ENCODE assay signal across 35 cellular contexts in genomic region chr22:33798401-33798800, GRCh38.
"Had no signal": no experiment of that assay in that cellular context is flagged by ENCODE, and none has a peak within 500 bp of the region (broad histone marks: within the 10 kb centered on the region; RNA-seq: fewer than 3 reads in every experiment).

No MANE protein-coding gene starts in this region.

- H3K4me3 ChIP-seq: ascending aorta had no signal

- H3K4me1 Mint-ChIP-seq: activated CD4-positive, alpha-beta memory T cell treated with anti-CD3 and anti-CD28 coated beads, Interleukin-2, amount 10 ng/mL, durations not matched to agents 7 days and 5 days; activated CD4-positive, alpha-beta T cell treated with anti-CD3 and anti-CD28 coated beads for 36 hours; activated CD4-positive, alpha-beta T cell treated with anti-CD3 and anti-CD28 coated beads, Interleukin-2, amount 10 ng/mL, durations not matched to agents 7 days and 5 days; activated naive CD8-positive, alpha-beta T cell treated with anti-CD3 and anti-CD28 coated beads for 36 hours; activated T-helper 17 cell treated with anti-CD3 and anti-CD28 coated beads, Interleukin-2, amount 50 U/mL, for 72 hours had no signal

- H3K27ac Mint-ChIP-seq: activated CD4-positive, alpha-beta memory T cell treated with anti-CD3 and anti-CD28 coated beads, Interleukin-2, amount 10 ng/mL, durations not matched to agents 7 days and 5 days; activated CD4-positive, alpha-beta T cell treated with anti-CD3 and anti-CD28 coated beads for 36 hours; activated CD4-positive, alpha-beta T cell treated with anti-CD3 and anti-CD28 coated beads, Interleukin-2, amount 10 ng/mL, durations not matched to agents 7 days and 5 days; activated CD8-positive, alpha-beta T cell treated with anti-CD3 and anti-CD28 coated beads, Interleukin-2, amount 10 ng/mL, durations not matched to agents 7 days and 5 days; activated naive CD4-positive, alpha-beta T cell treated with anti-CD3 and anti-CD28 coated beads for 36 hours; activated naive CD4-positive, alpha-beta T cell treated with anti-CD3 and anti-CD28 coated beads, Interleukin-2, amount 50 U/mL, for 72 hours; activated naive CD8-positive, alpha-beta T cell treated with anti-CD3 and anti-CD28 coated beads for 36 hours; activated T-cell treated with anti-CD3 and anti-CD28 coated beads, Interleukin-2, amount 50 U/mL, for 72 hours; activated T-helper 1 cell treated with anti-CD3 and anti-CD28 coated beads, Interleukin-12 subunit alpha, Interleukin-12 subunit beta, Interleukin-2, Interleukin-4 antibody, amounts not matched to agents 30 ng/mL and 10 ng/mL and 1 ng/mL, durations not matched to agents 14 hours and 24 hours and 36 hours; activated T-helper 17 cell treated with anti-CD3 and anti-CD28 coated beads, Interleukin-2, amount 50 U/mL, for 72 hours; brain; T-helper 1 cell treated with Interleukin-12 subunit alpha and Interleukin-12 subunit beta and Interleukin-4 antibody, amounts not matched to agents 30 μg/mL and 1 μg/mL, for 36 hours; T-helper 2 cell treated with Interferon-gamma antibody and Interleukin-4, amounts not matched to agents 5 μg/mL and 100 μg/mL, for 36 hours had no signal

- H3K4me3 Mint-ChIP-seq: activated CD4-positive, alpha-beta memory T cell treated with anti-CD3 and anti-CD28 coated beads, Interleukin-2, amount 10 ng/mL, durations not matched to agents 7 days and 5 days; activated CD4-positive, alpha-beta T cell treated with anti-CD3 and anti-CD28 coated beads for 36 hours; activated CD4-positive, alpha-beta T cell treated with anti-CD3 and anti-CD28 coated beads, Interleukin-2, amount 10 ng/mL, durations not matched to agents 7 days and 5 days; activated CD8-positive, alpha-beta T cell treated with anti-CD3 and anti-CD28 coated beads, Interleukin-2, amount 10 ng/mL, durations not matched to agents 7 days and 5 days; activated naive CD4-positive, alpha-beta T cell treated with anti-CD3 and anti-CD28 coated beads for 36 hours; activated naive CD8-positive, alpha-beta T cell treated with anti-CD3 and anti-CD28 coated beads for 36 hours; activated T-cell treated with anti-CD3 and anti-CD28 coated beads, Interleukin-2, amount 50 U/mL, for 4 hours; activated T-cell treated with anti-CD3 and anti-CD28 coated beads, Interleukin-2, amount 50 U/mL, for 72 hours; activated T-helper 1 cell treated with anti-CD3 and anti-CD28 coated beads, Interleukin-12 subunit alpha, Interleukin-12 subunit beta, Interleukin-2, Interleukin-4 antibody, amounts not matched to agents 30 ng/mL and 10 ng/mL and 1 ng/mL, durations not matched to agents 14 hours and 24 hours and 36 hours; activated T-helper 17 cell treated with anti-CD3 and anti-CD28 coated beads, Interleukin-2, amount 50 U/mL, for 72 hours; brain; T-helper 1 cell treated with Interleukin-12 subunit alpha and Interleukin-12 subunit beta and Interleukin-4 antibody, amounts not matched to agents 30 μg/mL and 1 μg/mL, for 36 hours; T-helper 2 cell treated with Interferon-gamma antibody and Interleukin-4, amounts not matched to agents 5 μg/mL and 100 μg/mL, for 36 hours had no signal

- H3K36me3 ChIP-seq: ascending aorta had no signal

- H3K27me3 Mint-ChIP-seq: activated CD4-positive, alpha-beta memory T cell treated with anti-CD3 and anti-CD28 coated beads, Interleukin-2, amount 10 ng/mL, durations not matched to agents 7 days and 5 days; activated CD4-positive, alpha-beta T cell treated with anti-CD3 and anti-CD28 coated beads for 36 hours; activated CD4-positive, alpha-beta T cell treated with anti-CD3 and anti-CD28 coated beads, Interleukin-2, amount 10 ng/mL, durations not matched to agents 7 days and 5 days; activated T-helper 17 cell treated with anti-CD3 and anti-CD28 coated beads, Interleukin-2, amount 50 U/mL, for 72 hours; brain had no signal

- H3K27ac ChIP-seq: ascending aorta, VCaP had no signal

- ATAC-seq: activated CD4-positive, alpha-beta T cell treated with anti-CD3 and anti-CD28 coated beads for 36 hours; activated CD4-positive, CD25-positive, alpha-beta regulatory T cell treated with anti-CD3 and anti-CD28 coated beads, Interleukin-2, amount 50 U/mL, for 24 hours; activated CD8-positive, alpha-beta T cell treated with anti-CD3 and anti-CD28 coated beads, Interleukin-2, amount 10 ng/mL, durations not matched to agents 7 days and 5 days; activated naive CD4-positive, alpha-beta T cell treated with anti-CD3 and anti-CD28 coated beads, Interleukin-2, amount 50 U/mL, for 72 hours; activated T-cell treated with anti-CD3 and anti-CD28 coated beads, Interleukin-2, amount 50 U/mL, for 4 hours; activated T-cell treated with anti-CD3 and anti-CD28 coated beads, Interleukin-2, amount 50 U/mL, for 72 hours; activated T-helper 17 cell treated with anti-CD3 and anti-CD28 coated beads, Interleukin-2, amount 50 U/mL, for 72 hours had no signal

- H3K9me3 ChIP-seq: ascending aorta had no signal

- H3K4me1 ChIP-seq: ascending aorta had no signal

- DNase-seq: activated CD4-positive, alpha-beta memory T cell treated with anti-CD3 and anti-CD28 coated beads, Interleukin-2, amount 10 ng/mL, durations not matched to agents 7 days and 5 days; activated CD4-positive, alpha-beta T cell treated with anti-CD3 and anti-CD28 coated beads for 1 hour; activated CD4-positive, alpha-beta T cell treated with anti-CD3 and anti-CD28 coated beads for 36 hours; activated CD4-positive, alpha-beta T cell treated with anti-CD3 and anti-CD28 coated beads for 48 hours; activated CD4-positive, alpha-beta T cell treated with anti-CD3 and anti-CD28 coated beads, Interleukin-2, amount 10 ng/mL, durations not matched to agents 7 days and 5 days; activated CD4-positive, alpha-beta T cell treated with anti-CD3 and anti-CD28 coated beads, Interleukin-2, amount 50 U/mL, for 48 hours; activated CD4-positive, CD25-positive, alpha-beta regulatory T cell; activated CD8-positive, alpha-beta memory T cell treated with anti-CD3 and anti-CD28 coated beads, Interleukin-2, amount 50 U/mL, for 4 hours; activated CD8-positive, alpha-beta T cell treated with anti-CD3 and anti-CD28 coated beads, Interleukin-2, amount 10 ng/mL, durations not matched to agents 7 days and 5 days; activated effector memory CD4-positive, alpha-beta T cell treated with anti-CD3 and anti-CD28 coated beads, Interleukin-2, amount 50 U/mL, for 16 hours; activated gamma-delta T cell treated with Interleukin-2 at 50 U/mL for 16 hours; activated naive CD4-positive, alpha-beta T cell; activated naive CD4-positive, alpha-beta T cell treated with anti-CD3 and anti-CD28 coated beads for 36 hours; activated naive CD4-positive, alpha-beta T cell treated with anti-CD3 and anti-CD28 coated beads, Interleukin-2, amount 50 U/mL, for 16 hours; activated naive CD8-positive, alpha-beta T cell treated with anti-CD3 and anti-CD28 coated beads for 36 hours; activated T-cell treated with anti-CD3 and anti-CD28 coated beads for 4 hours; activated T-cell treated with anti-CD3 and anti-CD28 coated beads, Interleukin-2, amount 50 U/mL, for 1 hour; activated T-cell treated with anti-CD3 and anti-CD28 coated beads, Interleukin-2, amount 50 U/mL, for 4 hours; activated T-cell treated with anti-CD3 and anti-CD28 coated beads, Interleukin-2, amount 50 U/mL, for 72 hours; amygdala; anterior cingulate cortex; central memory CD4-positive, alpha-beta T cell; T-helper 1 cell; T-helper 2 cell; T-helper 9 cell had no signal

- H3K27me3 ChIP-seq: ascending aorta had no signal

- FAIRE-seq: TTC549 had no signal

- H3K36me3 Mint-ChIP-seq: activated naive CD4-positive, alpha-beta T cell treated with anti-CD3 and anti-CD28 coated beads, Interleukin-2, amount 50 U/mL, for 72 hours had no signal
